ENCODE assay signal across 14 cellular contexts in the genomic region with DNA sequence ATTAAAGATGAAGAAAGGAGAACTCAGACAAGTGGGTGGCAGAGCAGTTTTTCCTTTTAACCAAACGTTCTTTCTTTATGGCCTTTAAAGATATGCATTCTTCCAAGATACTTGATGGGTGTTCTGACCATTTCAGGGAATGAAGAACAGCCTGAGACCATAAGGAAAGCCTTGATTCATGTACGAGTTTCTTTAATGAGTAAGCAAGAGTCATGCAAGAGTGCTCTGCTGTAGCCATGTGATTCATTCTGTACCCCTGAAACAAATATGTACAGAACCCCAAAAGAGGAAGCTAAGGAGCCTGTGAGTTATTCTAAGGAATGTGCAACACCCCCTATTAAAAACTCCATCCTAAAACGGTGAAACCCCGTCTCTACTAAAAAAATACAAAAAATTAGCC.
DNase-seq lines count a peak whose midpoint lies in the region; ATAC-seq and TF ChIP-seq lines count a peak whose summit lies in the region.
"Had no signal": no experiment of that assay in that cellular context is flagged by ENCODE, and none has a peak within 500 bp of the region (broad histone marks: within the 10 kb centered on the region; RNA-seq: fewer than 3 reads in every experiment).

No MANE protein-coding gene starts in this region.

- DNase-seq in GM06990 (ENCODE audit: extremely low read depth, insufficient read length) (peak; percentile 30), RWPE2 (ENCODE audit: low spot score) (no peak), kidney epithelial cell (ENCODE audit: low read depth) (peak; percentile 96), posterior vena cava (ENCODE audit: low spot score) (no peak), OCI-M1 (lab: John Stamatoyannopoulos, UW) (no peak)
- DNase-seq in stimulated activated CD4-positive, alpha-beta T cell treated with anti-CD3 and anti-CD28 coated beads, Interleukin-4, amount 100 ng/mL, for 1 hour = no peak
- DNase-seq: activated CD8-positive, alpha-beta T cell treated with anti-CD3 and anti-CD28 coated beads for 36 hours; activated naive CD4-positive, alpha-beta T cell treated with anti-CD3 and anti-CD28 coated beads for 36 hours; hypothalamus; NCI-H526 treated with DMSO at 0.1 percent for 48 hours; right lobe of liver; T-helper 1 cell had no signal

- H3K4me1 ChIP-seq in RWPE2 (ENCODE audit: insufficient read depth, poor library complexity, severe bottlenecking) = peaks cover 17% of the 10 kb centered on the region

- TF ChIP-seq CTCF in GM06990 (IDR thresholded peaks at IDR 0.05; ENCODE audit: insufficient read depth, low read length, poor library complexity, severe bottlenecking) = no peak
- TF ChIP-seq CTCF in RWPE2 (IDR thresholded peaks at IDR 0.05; ENCODE audit: poor library complexity, severe bottlenecking) = no peak
- TF ChIP-seq CTCF in kidney epithelial cell (IDR thresholded peaks at IDR 0.05; ENCODE audit: insufficient read depth, low read length, poor library complexity, severe bottlenecking) = no peak

- intact Hi-C loops in posterior vena cava (cut with DNase I) = no loop called here

- H3K27me3 ChIP-seq in GM06990 (replicated peaks; ENCODE audit: control insufficient read depth, insufficient read depth, low read length) (no peaks in the 10 kb centered on the region; the same call in 1 of the 2 replicates), RWPE2 (ENCODE audit: insufficient read depth, poor library complexity, severe bottlenecking) (no peaks in the 10 kb centered on the region), kidney epithelial cell (ENCODE audit: control insufficient read depth, insufficient read depth, low read length) (no peaks in the 10 kb centered on the region)

- H3K9me3 ChIP-seq in RWPE2 (ENCODE audit: severe bottlenecking) = no peaks in the 10 kb centered on the region
- H3K9me3 ChIP-seq: right lobe of liver had no signal

- peak overlapping the region; percentile 80 for H3K27ac ChIP-seq in RWPE2 (ENCODE audit: poor library complexity, severe bottlenecking)
- H3K27ac ChIP-seq: right lobe of liver had no signal

- H3K4me3 ChIP-seq in GM06990 (replicated peaks; ENCODE audit: low read depth, low read length) = no peak overlapping the region
- no peak overlapping the region for H3K4me3 ChIP-seq in RWPE2 (ENCODE audit: severe bottlenecking)
- no peak overlapping the region for H3K4me3 ChIP-seq in kidney epithelial cell (ENCODE audit: low read depth, low read length)
- H3K4me3 ChIP-seq: right lobe of liver had no signal

- H3K36me3 ChIP-seq in GM06990 (ENCODE audit: control insufficient read depth, insufficient read depth, low read length) = no peaks in the 10 kb centered on the region
- no peaks in the 10 kb centered on the region for H3K36me3 ChIP-seq in RWPE2 (ENCODE audit: low read depth)
- no peaks in the 10 kb centered on the region for H3K36me3 ChIP-seq in kidney epithelial cell (ENCODE audit: control insufficient read depth, insufficient read depth, low read length)
- H3K36me3 ChIP-seq: right lobe of liver had no signal

- ATAC-seq in HG02610 (IDR thresholded peaks at IDR 0.05; ENCODE audit: unreplicated experiment) (peak; percentile 46), RWPE2 (ENCODE audit: low read depth) (peak; percentile 76), GM21423 (IDR thresholded peaks at IDR 0.05; ENCODE audit: unreplicated experiment) (no peak)
- ATAC-seq: activated CD8-positive, alpha-beta T cell treated with anti-CD3 and anti-CD28 coated beads for 36 hours; right lobe of liver had no signal

Comparison
In these comparisons a context has a peak if more than half of its experiments do, and no peak if none do; other contexts are left out.
1. DNase-seq: peak in GM06990 (single experiment) and kidney epithelial cell (single experiment); none in RWPE2 (single experiment), posterior vena cava (single experiment), OCI-M1 (single experiment) and stimulated activated CD4-positive, alpha-beta T cell treated with anti-CD3 and anti-CD28 coated beads, Interleukin-4, amount 100 ng/mL, for 1 hour (single experiment).